8 cellular contexts compared by ENCODE assay signal in genomic region chr13:113816925-113817859, GRCh38. TPM values are rescaled to one million over a fixed set of nuclear protein-coding genes. Genes with fewer than 3 reads are reported as not detected.
DNase-seq lines count a peak whose midpoint lies in the region; ATAC-seq, FAIRE-seq and TF ChIP-seq lines count a peak whose summit lies in the region.

No MANE protein-coding gene starts in this region.

- intact Hi-C loops in OCI-LY7 (cut with micrococcal nuclease; ENCODE audit: unreplicated experiment) = loop anchor here (2.0 to 5.0 kb wide), 2 partner anchors 205 to 410 kb away; no protein-coding TSS in a partner anchor

- H3K4me3 ChIP-seq in OCI-LY7 (ENCODE audit: low read depth, low read length, poor library complexity, severe bottlenecking) = peak overlapping the region; percentile 98
- H3K4me3 ChIP-seq in fibroblast of lung (replicated peaks in 1 of 4; ENCODE audit: control extremely low read depth in 1 of 4, insufficient read depth in 1 of 4, low read depth in 3 of 4, low read length in 4 of 4) = no peak overlapping the region
- H3K4me3 ChIP-seq in neural cell (ENCODE audit: low read length) = no peak overlapping the region

- H3K9me3 ChIP-seq in OCI-LY7 (ENCODE audit: low read length) = no peaks in the 10 kb centered on the region
- H3K9me3 ChIP-seq in fibroblast of lung (ENCODE audit: control insufficient read depth, insufficient read depth, low read depth, low read length) = no peaks in the 10 kb centered on the region
- H3K9me3 ChIP-seq in neural cell (ENCODE audit: low read length) = no peaks in the 10 kb centered on the region

- no peaks in the 10 kb centered on the region for H3K36me3 Mint-ChIP-seq in activated T-cell treated with anti-CD3 and anti-CD28 coated beads, Interleukin-2, amount 50 U/mL, for 4 hours (ENCODE audit: insufficient read depth)
- peaks cover 11% of the 10 kb centered on the region for H3K36me3 Mint-ChIP-seq in stimulated activated naive CD8-positive, alpha-beta T cell treated with anti-CD3 and anti-CD28 coated beads, Interleukin-15, Interleukin-2, amounts not matched to agents 100 ng/mL and 50 ng/mL, for 24 hours (ENCODE audit: low read depth)

- peak; percentile 76 for TF ChIP-seq CTCF in GM10266 (IDR thresholded peaks at IDR 0.05; ENCODE audit: control insufficient read depth, insufficient read depth, low read depth, missing control alignments)
- peak; percentile 70 for TF ChIP-seq CTCF in OCI-LY7 (conservative IDR thresholded peaks at IDR 0.05; ENCODE audit: low read length)
- TF ChIP-seq CTCF in fibroblast of lung (conservative IDR thresholded peaks at IDR 0.05 in 1 of 2, IDR thresholded peaks at IDR 0.05 in 1 of 2; ENCODE audit: low read depth in 1 of 2, low read length in 2 of 2) = peak; percentile 80
- TF ChIP-seq CTCF in neural cell (IDR thresholded peaks at IDR 0.05; ENCODE audit: poor library complexity, severe bottlenecking) = peak; percentile 58

- H4K20me1 ChIP-seq in OCI-LY7 (ENCODE audit: insufficient read depth, low read length) (no peaks in the 10 kb centered on the region; the same call in 1 of the 2 replicates), fibroblast of lung (ENCODE audit: control insufficient read depth, extremely low read depth, insufficient read depth, low read length) (no peaks in the 10 kb centered on the region), neural cell (ENCODE audit: insufficient read depth) (no peaks in the 10 kb centered on the region)

- H3K27ac Mint-ChIP-seq in stimulated activated naive CD8-positive, alpha-beta T cell treated with anti-CD3 and anti-CD28 coated beads, Interleukin-15, Interleukin-2, amounts not matched to agents 100 ng/mL and 50 ng/mL, for 24 hours = peak overlapping the region; percentile 83

- peak; percentile 64 for TF ChIP-seq RAD21 in neural cell (conservative IDR thresholded peaks at IDR 0.05)

- H3K4me1 Mint-ChIP-seq in activated T-cell treated with anti-CD3 and anti-CD28 coated beads, Interleukin-2, amount 50 U/mL, for 4 hours (ENCODE audit: low read depth) = peaks cover 18% of the 10 kb centered on the region
- H3K4me1 Mint-ChIP-seq in stimulated activated naive CD8-positive, alpha-beta T cell treated with anti-CD3 and anti-CD28 coated beads, Interleukin-15, Interleukin-2, amounts not matched to agents 100 ng/mL and 50 ng/mL, for 24 hours (ENCODE audit: low read depth) = peaks cover 19% of the 10 kb centered on the region

- peaks cover 3% of the 10 kb centered on the region for H3K27me3 Mint-ChIP-seq in activated T-cell treated with anti-CD3 and anti-CD28 coated beads, Interleukin-2, amount 50 U/mL, for 4 hours (ENCODE audit: low read depth)
- H3K27me3 Mint-ChIP-seq in stimulated activated naive CD8-positive, alpha-beta T cell treated with anti-CD3 and anti-CD28 coated beads, Interleukin-15, Interleukin-2, amounts not matched to agents 100 ng/mL and 50 ng/mL, for 24 hours = peaks cover 8% of the 10 kb centered on the region

- ATAC-seq in activated T-cell treated with anti-CD3 and anti-CD28 coated beads, Interleukin-2, amount 50 U/mL, for 4 hours = peak; percentile 77 to 84
- no peak for ATAC-seq in HG02623 (IDR thresholded peaks at IDR 0.05; ENCODE audit: unreplicated experiment)

- no peak for TF ChIP-seq EP300 in neural cell (conservative IDR thresholded peaks at IDR 0.05; ENCODE audit: poor library complexity, severe bottlenecking)

- no peak overlapping the region for H3K9ac ChIP-seq in fibroblast of lung (ENCODE audit: insufficient read depth, low read length)
- no peak overlapping the region for H3K9ac ChIP-seq in neural cell (ENCODE audit: low read length)

- H3K27me3 ChIP-seq in fibroblast of lung (ENCODE audit: control insufficient read depth, insufficient read depth, low read length) (no peaks in the 10 kb centered on the region), neural cell (ENCODE audit: insufficient read depth, low read depth, low read length) (no peaks in the 10 kb centered on the region)

- DNase-seq in GM10266 (ENCODE audit: extremely low spot score) (peak; percentile 89), HTR-8/SVneo (ENCODE audit: insufficient read length, low spot score) (peak; percentile 58), OCI-LY7 (ENCODE audit: low spot score) (peak; percentile 83), fibroblast of lung (ENCODE audit: low read depth in 2 of 2) (peak; percentile 81)
- peak; percentile 81 for DNase-seq in activated T-cell treated with anti-CD3 and anti-CD28 coated beads, Interleukin-2, amount 50 U/mL, for 4 hours

- H3K79me2 ChIP-seq in OCI-LY7 (ENCODE audit: insufficient read depth, low read depth, low read length) (peaks cover 15% of the 10 kb centered on the region), fibroblast of lung (ENCODE audit: control insufficient read depth, insufficient read depth, low read length) (no peaks in the 10 kb centered on the region), neural cell (replicated peaks; ENCODE audit: insufficient read depth, low read length) (no peaks in the 10 kb centered on the region)

- BruUV-seq in OCI-LY7 (replicated peaks; lab: Mats Ljungman, UMichigan) = no TSS peak

- H2AFZ ChIP-seq in OCI-LY7 (ENCODE audit: low read length) (no peak overlapping the region), fibroblast of lung (ENCODE audit: low read length) (no peak overlapping the region), neural cell (ENCODE audit: low read depth, low read length) (no peak overlapping the region)

- H3K9me2 ChIP-seq in OCI-LY7 (ENCODE audit: insufficient read depth, low read length) (no peaks in the 10 kb centered on the region), neural cell (ENCODE audit: insufficient read depth, low read length) (no peaks in the 10 kb centered on the region)

- no peaks in the 10 kb centered on the region for H3F3A ChIP-seq in neural cell (ENCODE audit: insufficient read depth, low read length, poor library complexity, severe bottlenecking)

- peak overlapping the region; percentile 95 for H3K4me3 Mint-ChIP-seq in activated T-cell treated with anti-CD3 and anti-CD28 coated beads, Interleukin-2, amount 50 U/mL, for 4 hours
- H3K4me3 Mint-ChIP-seq in stimulated activated naive CD8-positive, alpha-beta T cell treated with anti-CD3 and anti-CD28 coated beads, Interleukin-15, Interleukin-2, amounts not matched to agents 100 ng/mL and 50 ng/mL, for 24 hours = peak overlapping the region; percentile 99

- no peaks in the 10 kb centered on the region for H3K9me3 Mint-ChIP-seq in activated T-cell treated with anti-CD3 and anti-CD28 coated beads, Interleukin-2, amount 50 U/mL, for 4 hours
- H3K9me3 Mint-ChIP-seq in stimulated activated naive CD8-positive, alpha-beta T cell treated with anti-CD3 and anti-CD28 coated beads, Interleukin-15, Interleukin-2, amounts not matched to agents 100 ng/mL and 50 ng/mL, for 24 hours = no peaks in the 10 kb centered on the region

- H3K27ac ChIP-seq in OCI-LY7 (ENCODE audit: low read depth, low read length, poor library complexity, severe bottlenecking) = peak overlapping the region; percentile 34
- peak overlapping the region; percentile 28 for H3K27ac ChIP-seq in fibroblast of lung (ENCODE audit: insufficient read depth, low read length)
- no peak overlapping the region for H3K27ac ChIP-seq in neural cell (ENCODE audit: low read length)

- peaks cover 22% of the 10 kb centered on the region for H3K36me3 ChIP-seq in OCI-LY7 (ENCODE audit: insufficient read depth, low read length)
- H3K36me3 ChIP-seq in fibroblast of lung (ENCODE audit: control insufficient read depth, insufficient read depth, low read length) = peaks cover 18% of the 10 kb centered on the region
- H3K36me3 ChIP-seq in neural cell (ENCODE audit: insufficient read depth, low read length) = no peaks in the 10 kb centered on the region

- peak; percentile 49 for FAIRE-seq in HTR-8/SVneo (lab: Jason Lieb, UNC)

- CTCF ChIA-PET in OCI-LY7 (lab: Charles Lee; ENCODE audit: unreplicated experiment) = no interaction called here

- peak overlapping the region; percentile 95 for H3K4me2 ChIP-seq in OCI-LY7 (ENCODE audit: low read length)
- H3K4me2 ChIP-seq in fibroblast of lung (ENCODE audit: extremely low read depth, insufficient read depth, low read length) = no peak overlapping the region
- H3K4me2 ChIP-seq in neural cell (ENCODE audit: low read length) = no peak overlapping the region

- POLR2A ChIA-PET in OCI-LY7 (lab: Charles Lee) = no interaction called here

- H3K4me1 ChIP-seq in OCI-LY7 (ENCODE audit: insufficient read depth, low read length, poor library complexity, severe bottlenecking) (peaks cover 4% of the 10 kb centered on the region), fibroblast of lung (ENCODE audit: control insufficient read depth, extremely low read depth, insufficient read depth, low read length) (peaks cover 42% of the 10 kb centered on the region)

TF ChIP-seq in neural cell, 6 proteins besides CTCF, POLR2A, EP300 and RAD21:
- TF ChIP-seq SMC3 (conservative IDR thresholded peaks at IDR 0.05; ENCODE audit: poor library complexity) (peak; percentile 67), EZH2 (IDR thresholded peaks at IDR 0.05; ENCODE audit: borderline replicate concordance, insufficient read depth, low read length, poor library complexity, severe bottlenecking) (no peak), TAF1 (IDR thresholded peaks at IDR 0.05; ENCODE audit: low read depth) (no peak)

RNA-seq across cellular contexts. Expression of gene GAS6, which starts 46.7 kb away (rescaled TPM):
- not detected in 2 replicates for total RNA-seq in OCI-LY7 (2014; rRNA removed; shearing (Covaris generic))
- total RNA-seq in OCI-LY7 (2022) (not detected in 2 replicates), fibroblast of lung (77.3 and 227 TPM in 2 replicates)
- under 1 TPM; 0.61 to 0.84 (median 0.71) TPM for total RNA-seq in activated T-cell treated with anti-CD3 and anti-CD28 coated beads, Interleukin-2, amount 50 U/mL, for 4 hours
- polyA plus RNA-seq in fibroblast of lung (267 and 301 TPM in 2 replicates), neural cell (52.4 and 57.0 TPM in 2 replicates)
- 343 and 376 TPM in 2 replicates for polyA plus RNA-seq in fibroblast of lung (2012)
- polyA minus RNA-seq in fibroblast of lung (ENCODE audit: low replicate concordance) (158 and 174 TPM in 2 replicates), neural cell (25.8 and 26.3 TPM in 2 replicates)

RNA-seq across cellular contexts. Expression of gene TMEM255B, which starts 58.2 kb away (rescaled TPM):
- 2.6 and 2.7 TPM in 2 replicates for total RNA-seq in OCI-LY7 (2014; rRNA removed; shearing (Covaris generic))
- total RNA-seq in OCI-LY7 (2022) (5.6 and 6.8 TPM in 2 replicates), fibroblast of lung (0.26 and 10.4 TPM in 2 replicates)
- 1 to 10 TPM; 1.1 to 1.4 (median 1.3) TPM for total RNA-seq in activated T-cell treated with anti-CD3 and anti-CD28 coated beads, Interleukin-2, amount 50 U/mL, for 4 hours
- polyA plus RNA-seq in fibroblast of lung (2.4 and 4.7 TPM in 2 replicates), neural cell (0.12 TPM in 1 of 2 replicates, not detected in the other)
- 3.7 and 6.4 TPM in 2 replicates for polyA plus RNA-seq in fibroblast of lung (2012)
- polyA minus RNA-seq in fibroblast of lung (ENCODE audit: low replicate concordance) (3.4 TPM in 1 of 2 replicates, not detected in the other), neural cell (not detected in 2 replicates)

Comparison
In these comparisons a context has a peak if more than half of its experiments do, and no peak if none do; other contexts are left out.
1. RNA of gene GAS6, which starts 46.7 kb away (total RNA-seq): 77.3 to 227 TPM in fibroblast of lung; 0.61 to 0.84 TPM in activated T-cell treated with anti-CD3 and anti-CD28 coated beads, Interleukin-2, amount 50 U/mL, for 4 hours and not detected in OCI-LY7; every median in the first group is over 10 times any median in the second.
2. Peak in every context shown above with its lines, with median percentiles within 50 percentile points of each other: DNase-seq and CTCF ChIP-seq.